In genomic region chr9:95506692-95507455, GRCh38 we compare ENCODE assay signal across 8 cellular contexts. TPM values are rescaled to one million over a fixed set of nuclear protein-coding genes. Genes with fewer than 3 reads are reported as not detected.
A peak's percentile ranks its signal among the peaks of the same experiment; 100 is the strongest.
DNase-seq lines count a peak whose midpoint lies in the region; ATAC-seq lines count a peak whose summit lies in the region.

No MANE protein-coding gene starts in this region.

- intact Hi-C loops in right cardiac atrium (cut with DNase I), result no loop called here

- ATAC-seq in HG03066 (IDR thresholded peaks at IDR 0.05; ENCODE audit: low read depth, unreplicated experiment) (peak; percentile 7), right cardiac atrium (peak; percentile 3 to 23), GM21717 (IDR thresholded peaks at IDR 0.05; ENCODE audit: unreplicated experiment) (no peak)

- H3K4me3 ChIP-seq in right cardiac atrium (ENCODE audit: low read length), result peak overlapping the region; percentile 94
- H3K4me3 ChIP-seq in rectal smooth muscle tissue (ENCODE audit: low read length), result peak overlapping the region; percentile 81

- DNase-seq in DMS153 treated with DMSO at 0.1 percent for 48 hours (lab: John Stamatoyannopoulos, UW; ENCODE audit: unreplicated experiment) (peak; percentile 27), DMS153 (lab: John Stamatoyannopoulos, UW) (no peak), OCI-M1 (lab: John Stamatoyannopoulos, UW) (peak; percentile 72), amygdala (lab: John Stamatoyannopoulos, UW) (peak in 41 of 56 donors; percentile 39 to 85 (median 69)), right cardiac atrium (peak; percentile 49 to 81 (median 77))

- peak overlapping the region; percentile 65 for H3K9ac ChIP-seq in rectal smooth muscle tissue (ENCODE audit: low read length)

- H3K4me1 ChIP-seq in right cardiac atrium (ENCODE audit: control insufficient read depth, insufficient read depth, low read length) (peaks cover 7% of the 10 kb centered on the region), rectal smooth muscle tissue (ENCODE audit: control insufficient read depth, insufficient read depth, low read length) (peaks cover 11% of the 10 kb centered on the region)

- H3K36me3 ChIP-seq in rectal smooth muscle tissue (ENCODE audit: control insufficient read depth, insufficient read depth, low read length), result no peaks in the 10 kb centered on the region

- no peaks in the 10 kb centered on the region for H3K9me3 ChIP-seq in right cardiac atrium (ENCODE audit: control insufficient read depth, low read length)

- H3K27me3 ChIP-seq in right cardiac atrium (ENCODE audit: control insufficient read depth, insufficient read depth) (no peaks in the 10 kb centered on the region), rectal smooth muscle tissue (ENCODE audit: control insufficient read depth, insufficient read depth, low read length) (no peaks in the 10 kb centered on the region)

- H3K27ac ChIP-seq in right cardiac atrium (ENCODE audit: low read length), result peak overlapping the region; percentile 98
- H3K27ac ChIP-seq in rectal smooth muscle tissue (ENCODE audit: low read depth, low read length), result peak overlapping the region; percentile 72

- WGBS in right cardiac atrium, result under 1% methylated on average over 59 of the region's 59 CpGs

RNA-seq across cellular contexts. Expression of gene PTCH1, which starts 9.9 kb away (rescaled TPM):
- 10 to 100 TPM in 1 of 4 donors, 1 to 10 TPM in 3; 5.0 to 11.1 (median 8.6) TPM for total RNA-seq in right cardiac atrium
- polyA plus RNA-seq in right cardiac atrium, result 3.5 TPM
